1 cellular context compared by ENCODE assay signal in genomic region chr18:3297025-3297984, GRCh38.
TF ChIP-seq lines count a peak whose summit lies in the region.

No MANE protein-coding gene starts in this region.

TF ChIP-seq in K562, 482 proteins besides CTCF, POLR2A, EP300 and RAD21 (continued from another document and continues in another):
- TF ChIP-seq ADNP (tag; IDR thresholded peaks at IDR 0.05) (no peak), ZHX1 (conservative IDR thresholded peaks at IDR 0.05; ENCODE audit: low read length) (peak; percentile 86; the same call in 1 of the 2 replicates), ETS2 (tag; IDR thresholded peaks at IDR 0.05; ENCODE audit: borderline replicate concordance, poor library complexity, severe bottlenecking) (no peak), ARID2 (IDR thresholded peaks at IDR 0.05) (no peak), NFRKB (IDR thresholded peaks at IDR 0.05; ENCODE audit: low read depth) (no peak), ZNF274 (IDR thresholded peaks at IDR 0.05; ENCODE audit: borderline replicate concordance, low read depth, low read length) (no peak), NR3C1 (CRISPR knock-in tag; IDR thresholded peaks at IDR 0.05) (no peak), FOXK1 (CRISPR knock-in tag; IDR thresholded peaks at IDR 0.05; ENCODE audit: borderline replicate concordance) (no peak; the same call in 1 of the 2 replicates), KAT8 (IDR thresholded peaks at IDR 0.05; ENCODE audit: low read depth) (no peak), KHSRP (IDR thresholded peaks at IDR 0.05) (no peak), ZNF124 (CRISPR knock-in tag; IDR thresholded peaks at IDR 0.05) (no peak), TAL1 (IDR thresholded peaks at IDR 0.05) (no peak), NUFIP1 (IDR thresholded peaks at IDR 0.05; ENCODE audit: partially characterized antibody) (no peak), KDM5B (IDR thresholded peaks at IDR 0.05; ENCODE audit: insufficient replicate concordance, low read depth, low read length) (peak; percentile 97), SP2 (IDR thresholded peaks at IDR 0.05; ENCODE audit: extremely low read depth, low read depth, low read length, poor library complexity, severe bottlenecking) (peak; percentile 63), KLF6 (CRISPR knock-in tag; IDR thresholded peaks at IDR 0.05; ENCODE audit: borderline replicate concordance) (no peak), ARHGAP35 (IDR thresholded peaks at IDR 0.05; ENCODE audit: partially characterized antibody) (no peak), CCAR2 (IDR thresholded peaks at IDR 0.05; ENCODE audit: low read depth, low read length) (no peak), POLR2G (IDR thresholded peaks at IDR 0.05; ENCODE audit: low read depth, low read length) (peak; percentile 78), PURB (CRISPR knock-in tag; IDR thresholded peaks at IDR 0.05; ENCODE audit: low read depth) (no peak), SMAD3 (CRISPR knock-in tag; conservative IDR thresholded peaks at IDR 0.05) (no peak), KDM2B (CRISPR knock-in tag; IDR thresholded peaks at IDR 0.05) (no peak), GABPB2 (CRISPR knock-in tag; conservative IDR thresholded peaks at IDR 0.05) (no peak), GTF3C2 (IDR thresholded peaks at IDR 0.05; ENCODE audit: borderline replicate concordance, extremely low read depth, insufficient read length) (no peak), CBX2 (IDR thresholded peaks at IDR 0.05; ENCODE audit: insufficient read depth, low read length, poor library complexity, severe bottlenecking) (no peak), FUS (optimal IDR thresholded peaks at IDR 0.05; ENCODE audit: low read depth, low read length) (no peak), ZSCAN32 (CRISPR knock-in tag; IDR thresholded peaks at IDR 0.05) (no peak), CEBPG (CRISPR knock-in tag; IDR thresholded peaks at IDR 0.05) (peak; percentile 85; the same call in 1 of the 2 replicates), CEBPG (tag; conservative IDR thresholded peaks at IDR 0.05 in 1 of 2, IDR thresholded peaks at IDR 0.05 in 1 of 2) (peak in 1 of 2 experiments; percentile 70; a peak in 2 of 4 replicates), SUPT5H (IDR thresholded peaks at IDR 0.05) (peak; percentile 83), ZNF174 (CRISPR knock-in tag; IDR thresholded peaks at IDR 0.05) (no peak), MLX (CRISPR knock-in tag; conservative IDR thresholded peaks at IDR 0.05) (no peak), CTCFL (IDR thresholded peaks at IDR 0.05; ENCODE audit: borderline replicate concordance, insufficient read depth, low read depth, low read length, poor library complexity, severe bottlenecking) (peak; percentile 55), KLF16 (IDR thresholded peaks at IDR 0.05) (no peak), ARNT (IDR thresholded peaks at IDR 0.05) (peak; percentile 65 to 66; a peak in 2 of 4 replicates), ZBTB40 (IDR thresholded peaks at IDR 0.05) (no peak), ZBTB40 (CRISPR knock-in tag; IDR thresholded peaks at IDR 0.05) (no peak), CSDE1 (IDR thresholded peaks at IDR 0.05) (no peak)
- TF ChIP-seq, protein P1, sequence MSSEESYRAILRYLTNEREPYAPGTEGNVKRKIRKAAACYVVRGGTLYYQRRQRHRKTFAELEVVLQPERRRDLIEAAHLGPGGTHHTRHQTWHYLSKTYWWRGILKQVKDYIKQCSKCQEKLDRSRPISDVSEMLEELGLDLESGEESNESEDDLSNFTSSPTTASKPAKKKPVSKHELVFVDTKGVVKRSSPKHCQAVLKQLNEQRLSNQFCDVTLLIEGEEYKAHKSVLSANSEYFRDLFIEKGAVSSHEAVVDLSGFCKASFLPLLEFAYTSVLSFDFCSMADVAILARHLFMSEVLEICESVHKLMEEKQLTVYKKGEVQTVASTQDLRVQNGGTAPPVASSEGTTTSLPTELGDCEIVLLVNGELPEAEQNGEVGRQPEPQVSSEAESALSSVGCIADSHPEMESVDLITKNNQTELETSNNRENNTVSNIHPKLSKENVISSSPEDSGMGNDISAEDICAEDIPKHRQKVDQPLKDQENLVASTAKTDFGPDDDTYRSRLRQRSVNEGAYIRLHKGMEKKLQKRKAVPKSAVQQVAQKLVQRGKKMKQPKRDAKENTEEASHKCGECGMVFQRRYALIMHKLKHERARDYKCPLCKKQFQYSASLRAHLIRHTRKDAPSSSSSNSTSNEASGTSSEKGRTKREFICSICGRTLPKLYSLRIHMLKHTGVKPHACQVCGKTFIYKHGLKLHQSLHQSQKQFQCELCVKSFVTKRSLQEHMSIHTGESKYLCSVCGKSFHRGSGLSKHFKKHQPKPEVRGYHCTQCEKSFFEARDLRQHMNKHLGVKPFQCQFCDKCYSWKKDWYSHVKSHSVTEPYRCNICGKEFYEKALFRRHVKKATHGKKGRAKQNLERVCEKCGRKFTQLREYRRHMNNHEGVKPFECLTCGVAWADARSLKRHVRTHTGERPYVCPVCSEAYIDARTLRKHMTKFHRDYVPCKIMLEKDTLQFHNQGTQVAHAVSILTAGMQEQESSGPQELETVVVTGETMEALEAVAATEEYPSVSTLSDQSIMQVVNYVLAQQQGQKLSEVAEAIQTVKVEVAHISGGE (CRISPR knock-in tag; IDR thresholded peaks at IDR 0.05): no peak
- TF ChIP-seq, protein P2, sequence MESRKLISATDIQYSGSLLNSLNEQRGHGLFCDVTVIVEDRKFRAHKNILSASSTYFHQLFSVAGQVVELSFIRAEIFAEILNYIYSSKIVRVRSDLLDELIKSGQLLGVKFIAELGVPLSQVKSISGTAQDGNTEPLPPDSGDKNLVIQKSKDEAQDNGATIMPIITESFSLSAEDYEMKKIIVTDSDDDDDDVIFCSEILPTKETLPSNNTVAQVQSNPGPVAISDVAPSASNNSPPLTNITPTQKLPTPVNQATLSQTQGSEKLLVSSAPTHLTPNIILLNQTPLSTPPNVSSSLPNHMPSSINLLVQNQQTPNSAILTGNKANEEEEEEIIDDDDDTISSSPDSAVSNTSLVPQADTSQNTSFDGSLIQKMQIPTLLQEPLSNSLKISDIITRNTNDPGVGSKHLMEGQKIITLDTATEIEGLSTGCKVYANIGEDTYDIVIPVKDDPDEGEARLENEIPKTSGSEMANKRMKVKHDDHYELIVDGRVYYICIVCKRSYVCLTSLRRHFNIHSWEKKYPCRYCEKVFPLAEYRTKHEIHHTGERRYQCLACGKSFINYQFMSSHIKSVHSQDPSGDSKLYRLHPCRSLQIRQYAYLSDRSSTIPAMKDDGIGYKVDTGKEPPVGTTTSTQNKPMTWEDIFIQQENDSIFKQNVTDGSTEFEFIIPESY (CRISPR knock-in tag; IDR thresholded peaks at IDR 0.05): peak; percentile 70
